8 cellular contexts compared by ENCODE assay signal in the genomic region with DNA sequence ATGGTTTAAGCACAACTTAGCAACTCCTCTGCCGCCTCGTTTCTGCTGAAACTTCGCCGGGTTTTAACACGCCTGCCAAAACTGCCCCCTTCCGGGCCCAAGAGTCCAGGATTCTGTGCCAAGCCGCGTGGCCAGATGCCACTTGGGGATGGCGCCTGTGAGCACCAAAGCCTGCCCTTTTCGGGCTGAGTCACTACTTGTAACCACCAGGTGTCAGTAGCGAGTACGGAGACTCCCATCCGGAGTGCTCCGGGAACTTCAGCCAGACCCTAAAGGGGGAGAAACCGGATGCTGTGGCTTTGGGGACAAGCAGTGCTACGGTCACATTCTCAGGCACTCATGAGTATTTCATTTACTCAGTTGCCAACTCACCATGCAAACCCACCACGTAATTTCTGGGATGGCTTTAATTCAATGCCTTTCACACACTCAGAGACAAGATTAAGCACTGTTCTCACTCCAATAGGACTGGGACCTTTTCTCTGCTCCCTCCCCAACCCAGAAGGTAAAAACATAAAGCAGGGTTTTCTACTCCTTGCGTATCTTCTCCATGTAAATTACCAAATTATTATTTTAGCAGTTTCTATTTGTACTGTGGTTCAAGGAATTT. TPM values are rescaled to one million over a fixed set of nuclear protein-coding genes. Genes with fewer than 3 reads are reported as not detected.
DNase-seq lines count a peak whose midpoint lies in the region; ATAC-seq and TF ChIP-seq lines count a peak whose summit lies in the region.

No MANE protein-coding gene starts in this region.

- DNase-seq in G401 (ENCODE audit: low spot score) (peak; percentile 80), LHCN-M2 (ENCODE audit: low read depth) (peak; percentile 85), astrocyte of the spinal cord (ENCODE audit: low read depth, low spot score) (peak; percentile 81), iPS DF 6.9 (ENCODE audit: low read depth, low spot score) (no peak), DMS79 treated with DMSO at 0.1 percent for 48 hours (lab: John Stamatoyannopoulos, UW) (no peak)
- peak; percentile 64 for DNase-seq in T-helper 2 cell treated with Interferon-gamma antibody and Interleukin-4, amounts not matched to agents 5 μg/mL and 100 μg/mL, for 36 hours (ENCODE audit: low spot score)

- peaks cover 55% of the 10 kb centered on the region for H3K27me3 Mint-ChIP-seq in T-helper 2 cell treated with Interferon-gamma antibody and Interleukin-4, amounts not matched to agents 5 μg/mL and 100 μg/mL, for 36 hours (ENCODE audit: low read depth)

- in situ Hi-C loops in G401 (cut with HindIII; ENCODE audit: low sequenced_read_pairs): no loop called here
- in situ Hi-C loops in astrocyte of the spinal cord (cut with HindIII; ENCODE audit: low sequenced_read_pairs): no loop called here

- H3K9me3 Mint-ChIP-seq in T-helper 2 cell treated with Interferon-gamma antibody and Interleukin-4, amounts not matched to agents 5 μg/mL and 100 μg/mL, for 36 hours: no peaks in the 10 kb centered on the region

- H3K9me3 ChIP-seq in iPS DF 6.9 (ENCODE audit: control insufficient read depth, insufficient read depth, low read length) (no peaks in the 10 kb centered on the region), skeletal muscle tissue (ENCODE audit: control insufficient read depth in 3 of 3, low read length in 3 of 3) (no peaks in the 10 kb centered on the region)

- H3K27ac ChIP-seq in iPS DF 6.9 (ENCODE audit: low read length) (no peak overlapping the region), skeletal muscle tissue (ENCODE audit: low read depth, low read length) (peak overlapping the region; percentile 49)

- no CpG with 5 or more reads among the region's 18 CpGs for WGBS in iPS DF 6.9 (ENCODE audit: insufficient coverage, insufficient read length)

- H3K36me3 ChIP-seq in iPS DF 6.9 (ENCODE audit: control insufficient read depth, insufficient read depth, low read length) (no peaks in the 10 kb centered on the region), skeletal muscle tissue (ENCODE audit: control insufficient read depth in 3 of 3, insufficient read depth in 3 of 3, low read length in 3 of 3) (peaks cover 34 to 53% (median 39%) of the 10 kb centered on the region in 3 donors)

- TF ChIP-seq CTCF in astrocyte of the spinal cord (IDR thresholded peaks at IDR 0.05; ENCODE audit: low read depth, low read length): peak; percentile 86

- no peaks in the 10 kb centered on the region for H3K36me3 Mint-ChIP-seq in T-helper 2 cell treated with Interferon-gamma antibody and Interleukin-4, amounts not matched to agents 5 μg/mL and 100 μg/mL, for 36 hours (ENCODE audit: low read depth)

- H3K27me3 ChIP-seq in iPS DF 6.9 (ENCODE audit: control insufficient read depth, insufficient read depth, low read length) (peaks cover 32% of the 10 kb centered on the region), skeletal muscle tissue (ENCODE audit: control insufficient read depth in 3 of 3, insufficient read depth in 3 of 3, low read length in 3 of 3) (no peaks in the 10 kb centered on the region)

- peaks cover 2% of the 10 kb centered on the region; the same call in 1 of the 2 replicates for H3K4me1 ChIP-seq in iPS DF 6.9 (ENCODE audit: control insufficient read depth, insufficient read depth, low read length)
- peaks cover 61 to 72% (median 67%) of the 10 kb centered on the region in 3 donors for H3K4me1 ChIP-seq in skeletal muscle tissue (ENCODE audit: control insufficient read depth in 3 of 3, insufficient read depth in 3 of 3, low read length in 3 of 3)

- H3K4me1 Mint-ChIP-seq in T-helper 2 cell treated with Interferon-gamma antibody and Interleukin-4, amounts not matched to agents 5 μg/mL and 100 μg/mL, for 36 hours (ENCODE audit: low read depth): peaks cover 13% of the 10 kb centered on the region

- peak; percentile 75 for ATAC-seq in GM21825 (IDR thresholded peaks at IDR 0.05; ENCODE audit: unreplicated experiment)

- H3K27ac Mint-ChIP-seq in T-helper 2 cell treated with Interferon-gamma antibody and Interleukin-4, amounts not matched to agents 5 μg/mL and 100 μg/mL, for 36 hours: no peak overlapping the region

- H3K4me3 ChIP-seq in astrocyte of the spinal cord (ENCODE audit: low read depth, low read length) (no peak overlapping the region), iPS DF 6.9 (ENCODE audit: low read length) (peak overlapping the region; percentile 22; the same call in 1 of the 2 replicates), skeletal muscle tissue (ENCODE audit: low read length in 3 of 3) (peak overlapping the region; percentile 51 to 66 (median 60))

- peak overlapping the region; percentile 47 for H3K4me3 Mint-ChIP-seq in T-helper 2 cell treated with Interferon-gamma antibody and Interleukin-4, amounts not matched to agents 5 μg/mL and 100 μg/mL, for 36 hours

- H3K9ac ChIP-seq in skeletal muscle tissue (ENCODE audit: low read depth in 1 of 3, low read length in 3 of 3): peak overlapping the region; percentile 27 to 54 (median 46)

RNA-seq across cellular contexts. Expression of gene PMP22, which starts 7.7 kb away (rescaled TPM):
- total RNA-seq in G401 (2014; rRNA removed; shearing (Covaris generic)): 3.2 TPM in 1 of 2 replicates, not detected in the other
- total RNA-seq in LHCN-M2 (2014; rRNA removed) (23.6 and 26.4 TPM in 2 replicates), skeletal muscle tissue (92.9 TPM)
- 29.3 TPM for polyA plus RNA-seq in LHCN-M2 (2012)

Comparison
In these comparisons a context has a peak if more than half of its experiments do, and no peak if none do; other contexts are left out.
1. DNase-seq: peak in G401 (single experiment), LHCN-M2 (single experiment), T-helper 2 cell treated with Interferon-gamma antibody and Interleukin-4, amounts not matched to agents 5 μg/mL and 100 μg/mL, for 36 hours (single experiment) and astrocyte of the spinal cord (single experiment); none in iPS DF 6.9 (single experiment) and DMS79 treated with DMSO at 0.1 percent for 48 hours (single experiment).